ENCODE assay signal across 8 cellular contexts in genomic region chr7:128791968-128792319, GRCh38. TPM values are rescaled to one million over a fixed set of nuclear protein-coding genes. Genes with fewer than 3 reads are reported as not detected.
A peak's percentile ranks its signal among the peaks of the same experiment; 100 is the strongest.
DNase-seq lines count a peak whose midpoint lies in the region; ATAC-seq, FAIRE-seq and TF ChIP-seq lines count a peak whose summit lies in the region.

CCDC136 (plus strand) TSS chr7:128791968; CDS start chr7:128792412, 444 bp downstream.

- TF ChIP-seq CTCF in A549 (IDR thresholded peaks at IDR 0.05) (no peak), HEK293 (tag by site-specific recombination; IDR thresholded peaks at IDR 0.05) (no peak), astrocyte of the spinal cord (IDR thresholded peaks at IDR 0.05; ENCODE audit: low read depth, low read length) (no peak), liver (IDR thresholded peaks at IDR 0.05; ENCODE audit: low read depth, low read length, missing input control) (no peak), tibial nerve (IDR thresholded peaks at IDR 0.05) (no peak)

- no peak for FAIRE-seq in A549 (lab: Jason Lieb, UNC)

- TF ChIP-seq RAD21 in A549 (conservative IDR thresholded peaks at IDR 0.05 in 1 of 2, IDR thresholded peaks at IDR 0.05 in 1 of 2) (no peak), liver (IDR thresholded peaks at IDR 0.05) (no peak)

- WGBS in A549 (ENCODE audit: missing lambda C conversion rate), result 43% methylated on average over 7 of the region's 9 CpGs
- WGBS in liver, result 38% methylated on average over 9 of the region's 9 CpGs
- WGBS in tibial nerve, 2 donors, result 12 to 16% methylated on average over 9 of the region's 9 CpGs

- H3K9me3 ChIP-seq in A549, result no peaks in the 10 kb centered on the region
- H3K9me3 ChIP-seq in HEK293 (ENCODE audit: control insufficient read depth, insufficient read depth, low read depth, low read length), result no peaks in the 10 kb centered on the region
- no peaks in the 10 kb centered on the region for H3K9me3 ChIP-seq in liver (ENCODE audit: control insufficient read depth in 4 of 4, low read length in 3 of 4)
- H3K9me3 ChIP-seq in tibial nerve, result no peaks in the 10 kb centered on the region

- DNase-seq in A549 (ENCODE audit: low read depth in 1 of 2, low spot score in 1 of 2) (no peak), astrocyte of the spinal cord (ENCODE audit: low read depth, low spot score) (no peak), tibial nerve (ENCODE audit: low spot score in 2 of 2) (no peak), T1000 (lab: John Stamatoyannopoulos, UW) (no peak), GF-D8 (lab: John Stamatoyannopoulos, UW) (no peak)

- H3K36me3 ChIP-seq in HEK293 (ENCODE audit: control insufficient read depth in 2 of 2, insufficient read depth in 1 of 2, low read length in 2 of 2) (peaks cover 0 to 14% of the 10 kb centered on the region in 2 experiments; a peak in 2 of 3 replicates), liver (ENCODE audit: control insufficient read depth in 4 of 4, insufficient read depth in 3 of 4, low read depth in 1 of 4, low read length in 3 of 4) (no peaks in the 10 kb centered on the region), tibial nerve (no peaks in the 10 kb centered on the region)

- no peak for TF ChIP-seq EP300 in A549 (IDR thresholded peaks at IDR 0.05)
- TF ChIP-seq EP300 in tibial nerve (IDR thresholded peaks at IDR 0.05), result no peak

- peak within 1 kb of the TSS; percentile 91 for H3K4me2 ChIP-seq in A549

- peak in 1 of 2 experiments; percentile 7; a peak in 3 of 6 replicates for ATAC-seq in A549
- no peak for ATAC-seq in GM18907 (IDR thresholded peaks at IDR 0.05; ENCODE audit: unreplicated experiment)

- CTCF ChIA-PET in A549 (lab: Yijun Ruan, JAX), result interaction anchor here (0.8 to 1.8 kb wide), 3 partner anchors 53 to 92 kb away, joined by 3 to 7 read pairs (median 3); partner anchors contain the start of gene CALU
- CTCF ChIA-PET in HEK293 (lab: Yijun Ruan, JAX), result no interaction called here

- in situ Hi-C loops in astrocyte of the spinal cord (cut with HindIII; ENCODE audit: low sequenced_read_pairs), result no loop called here

- H3K27ac ChIP-seq in A549 (peak within 1 kb of the TSS; percentile 77 to 92), HEK293 (ENCODE audit: extremely low read depth, low read depth, low read length) (peak within 1 kb of the TSS; percentile 47; the same call in 1 of the 2 replicates), liver (ENCODE audit: low read depth in 1 of 2, low read length in 2 of 2) (no peak within 1 kb of the TSS), tibial nerve (peak within 1 kb of the TSS in 2 of 4 donors; percentile 45 to 76)

- no peak for TF ChIP-seq POLR2A in A549 (IDR thresholded peaks at IDR 0.05; ENCODE audit: low read length)
- TF ChIP-seq POLR2A in tibial nerve (IDR thresholded peaks at IDR 0.05), result no peak

- no peak within 1 kb of the TSS for H3K9ac ChIP-seq in liver (ENCODE audit: low read depth in 1 of 2, low read length in 2 of 2)

- H3K4me1 ChIP-seq in A549 (0 out of 3 replicates have a peak, but pooled peaks cover 9% of the 10 kb centered on the region), HEK293 (ENCODE audit: control insufficient read depth, insufficient read depth, low read length) (peaks cover 2% of the 10 kb centered on the region; the same call in 1 of the 2 replicates), liver (ENCODE audit: control insufficient read depth in 4 of 4, insufficient read depth in 4 of 4, low read length in 3 of 4) (peaks cover 2 to 12% (median 6%) of the 10 kb centered on the region in 4 donors), tibial nerve (peaks cover 0 to 25% (median 9%) of the 10 kb centered on the region in 4 donors)

- H3K4me3 ChIP-seq in A549 (peak within 1 kb of the TSS; percentile 83), HEK293 (ENCODE audit: low read depth, low read length) (peak within 1 kb of the TSS; percentile 79), astrocyte of the spinal cord (ENCODE audit: low read depth, low read length) (peak within 1 kb of the TSS; percentile 77), liver (ENCODE audit: low read depth in 1 of 3, low read length in 3 of 3) (peak within 1 kb of the TSS in 2 of 3 donors; percentile 77 to 88), tibial nerve (peak within 1 kb of the TSS; percentile 48 to 84 (median 66))

- H3K27me3 ChIP-seq in liver (ENCODE audit: control insufficient read depth in 4 of 4, insufficient read depth in 4 of 4, low read length in 3 of 4), result no peaks in the 10 kb centered on the region
- H3K27me3 ChIP-seq in tibial nerve, result peaks cover 0 to 8% of the 10 kb centered on the region in 2 donors

- POLR2A ChIA-PET in A549 (lab: Yijun Ruan, JAX) (no interaction called here), HEK293 (lab: Yijun Ruan, JAX) (interaction anchor here (1.3 to 1.9 kb wide), 2 partner anchors 9 to 53 kb away, joined by 4 to 7 read pairs; partner anchors contain the start of gene CALU)

TF ChIP-seq in A549, 52 proteins besides CTCF, POLR2A, EP300 and RAD21 (continues in another document):
- TF ChIP-seq CEBPB (IDR thresholded peaks at IDR 0.05), result no peak
- TF ChIP-seq HDAC2 (IDR thresholded peaks at IDR 0.05), result no peak
- no peak for TF ChIP-seq FOSB (CRISPR knock-in tag; IDR thresholded peaks at IDR 0.05)
- no peak for TF ChIP-seq BCL3 (IDR thresholded peaks at IDR 0.05)
- no peak for TF ChIP-seq E2F6 (IDR thresholded peaks at IDR 0.05; ENCODE audit: borderline replicate concordance, low read depth)

TF ChIP-seq in HEK293, 187 proteins besides CTCF, POLR2A, EP300 and RAD21 (continues in another document):
- TF ChIP-seq ZNF548 (tag by site-specific recombination; IDR thresholded peaks at IDR 0.05), result no peak
- no peak for TF ChIP-seq ZNF747 (tag by site-specific recombination; IDR thresholded peaks at IDR 0.05)
- TF ChIP-seq, protein P1, sequence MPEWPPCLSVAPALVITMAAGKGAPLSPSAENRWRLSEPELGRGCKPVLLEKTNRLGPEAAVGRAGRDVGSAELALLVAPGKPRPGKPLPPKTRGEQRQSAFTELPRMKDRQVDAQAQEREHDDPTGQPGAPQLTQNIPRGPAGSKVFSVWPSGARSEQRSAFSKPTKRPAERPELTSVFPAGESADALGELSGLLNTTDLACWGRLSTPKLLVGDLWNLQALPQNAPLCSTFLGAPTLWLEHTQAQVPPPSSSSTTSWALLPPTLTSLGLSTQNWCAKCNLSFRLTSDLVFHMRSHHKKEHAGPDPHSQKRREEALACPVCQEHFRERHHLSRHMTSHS (tag by site-specific recombination; IDR thresholded peaks at IDR 0.05), result no peak
- no peak for TF ChIP-seq ZNF549 (tag by site-specific recombination; IDR thresholded peaks at IDR 0.05)
- no peak for TF ChIP-seq ZNF19 (tag by site-specific recombination; IDR thresholded peaks at IDR 0.05; ENCODE audit: low read depth)
- TF ChIP-seq ZNF157 (tag by site-specific recombination; IDR thresholded peaks at IDR 0.05), result no peak
- TF ChIP-seq ZNF16 (tag by site-specific recombination; IDR thresholded peaks at IDR 0.05; ENCODE audit: low read depth), result no peak
- TF ChIP-seq ZNF777 (tag by site-specific recombination; IDR thresholded peaks at IDR 0.05; ENCODE audit: borderline replicate concordance), result no peak
- TF ChIP-seq ZNF776 (tag by site-specific recombination; IDR thresholded peaks at IDR 0.05; ENCODE audit: borderline replicate concordance), result no peak
- no peak for TF ChIP-seq ZNF426 (tag by site-specific recombination; IDR thresholded peaks at IDR 0.05)
- no peak for TF ChIP-seq ZNF561 (tag by site-specific recombination; IDR thresholded peaks at IDR 0.05; ENCODE audit: borderline replicate concordance)
- TF ChIP-seq ZNF335 (tag by site-specific recombination; conservative IDR thresholded peaks at IDR 0.05), result peak; percentile 30

TF ChIP-seq in liver, 16 proteins besides CTCF, POLR2A, EP300 and RAD21:
- TF ChIP-seq SP1 (IDR thresholded peaks at IDR 0.05) (no peak), RXRA (IDR thresholded peaks at IDR 0.05) (no peak), GABPA (IDR thresholded peaks at IDR 0.05 in 1 of 2, conservative IDR thresholded peaks at IDR 0.05 in 1 of 2) (no peak)

RNA-seq across cellular contexts. Expression of gene CCDC136, which starts in this region (rescaled TPM):
- polyA plus RNA-seq in A549 (2011; rRNA removed) (5.4 and 5.6 TPM in 2 replicates), A549 (2017; fragmentation: RNase III; extraction: RNeasy Plus Mini Kit Qiagen cat#74134 plus additional on column Dnase treatment) (3.6 to 7.3 TPM (median 4.7 TPM) in 3 replicates), liver (under 1 TPM; 0.22 TPM)
- polyA plus RNA-seq in A549 (2012; cell fraction: cytosol; rRNA removed), result 1.7 and 1.8 TPM in 2 replicates
- 4.9 and 5.3 TPM in 2 replicates for polyA plus RNA-seq in A549 (2012; cell fraction: nucleus; rRNA removed)
- polyA minus RNA-seq in A549 (2011; rRNA and poly(A)+ RNA removed), result 5.0 and 6.4 TPM in 2 replicates
- total RNA-seq in liver (under 1 TPM; 0.09 to 0.59 TPM), tibial nerve (10 to 100 TPM in 1 of 4 donors, 1 to 10 TPM in 3; 4.5 to 12.4 (median 7.2) TPM)

Comparison
In these comparisons a context has a peak if more than half of its experiments do, and no peak if none do; other contexts are left out.
1. H3K27ac ChIP-seq: peak in A549 (2 of 2) and HEK293 (single experiment); none in liver (0 of 2).
2. Peak in every context shown above with its lines, with median percentiles within 50 percentile points of each other: H3K4me3 ChIP-seq.